ENCODE assay signal across 25 cellular contexts in genomic region chr10:13801156-13801906, GRCh38.
A peak's percentile ranks its signal among the peaks of the same experiment; 100 is the strongest.
DNase-seq lines count a peak whose midpoint lies in the region; ATAC-seq, FAIRE-seq and TF ChIP-seq lines count a peak whose summit lies in the region.
"Had no signal": no experiment of that assay in that cellular context is flagged by ENCODE, and none has a peak within 500 bp of the region (broad histone marks: within the 10 kb centered on the region; RNA-seq: fewer than 3 reads in every experiment).

No MANE protein-coding gene starts in this region.

- in situ Hi-C loops in IMR-90 (cut with MboI; ENCODE audit: low sequenced_read_pairs), result no loop called here

- H3K27me3 Mint-ChIP-seq in H9 (ENCODE audit: low read depth) (no peaks in the 10 kb centered on the region; the same call in 1 of the 2 replicates), osteocyte (ENCODE audit: unreplicated experiment) (no peaks in the 10 kb centered on the region)
- H3K27me3 Mint-ChIP-seq in activated CD4-positive, alpha-beta memory T cell treated with anti-CD3 and anti-CD28 coated beads for 36 hours, result no peaks in the 10 kb centered on the region

- H3K23ac ChIP-seq in H9 (ENCODE audit: insufficient read length, low read depth, low read length) (no peak overlapping the region), IMR-90 (ENCODE audit: low read depth, low read length) (0 out of 2 replicates have a peak overlapping the region, but pooled peaks have one; percentile 14)

- H2BK12ac ChIP-seq in H9 (ENCODE audit: insufficient read length, low read depth, low read length), result no peak overlapping the region

- no peak overlapping the region for H3K4me3 Mint-ChIP-seq in H9
- H3K4me3 Mint-ChIP-seq in osteocyte (ENCODE audit: unreplicated experiment), result no peak overlapping the region
- H3K4me3 Mint-ChIP-seq in activated CD4-positive, alpha-beta memory T cell treated with anti-CD3 and anti-CD28 coated beads for 36 hours, result no peak overlapping the region
- H3K4me3 Mint-ChIP-seq: CD14-positive monocyte; CD4-positive, alpha-beta memory T cell had no signal

- no peak for TF ChIP-seq RAD21 in IMR-90 (IDR thresholded peaks at IDR 0.05; ENCODE audit: low read length)

- H3K79me2 ChIP-seq in H9 (ENCODE audit: insufficient read depth, low read length) (no peaks in the 10 kb centered on the region), endothelial cell of umbilical vein (ENCODE audit: control insufficient read depth, insufficient read depth, low read length) (peaks cover 82% of the 10 kb centered on the region)

- H3K4me3 ChIP-seq in IMR-90 (ENCODE audit: insufficient read depth, low read depth, low read length) (no peak overlapping the region), endothelial cell of umbilical vein (replicated peaks in 1 of 3; ENCODE audit: insufficient read depth in 1 of 3, low read depth in 1 of 3, low read length in 3 of 3) (no peak overlapping the region)
- H3K4me3 ChIP-seq: A549; BLaER1 treated with 17β-estradiol and CSF1 and Interleukin-3, amounts not matched to agents 10 nM and 100 nM had no signal

- ATAC-seq in IMR-90 (ENCODE audit: low read depth) (no peak), HG02981 (IDR thresholded peaks at IDR 0.05; ENCODE audit: unreplicated experiment) (no peak), GM21723 (IDR thresholded peaks at IDR 0.05; ENCODE audit: unreplicated experiment) (no peak)
- ATAC-seq: A549 had no signal

- H3K27ac ChIP-seq in H9 (ENCODE audit: insufficient read length, low read depth, low read length) (no peak overlapping the region), IMR-90 (ENCODE audit: insufficient read depth, low read length) (no peak overlapping the region), endothelial cell of umbilical vein (ENCODE audit: insufficient read depth, low read depth, low read length) (no peak overlapping the region)
- H3K27ac ChIP-seq: A549; BLaER1 treated with 17β-estradiol and CSF1 and Interleukin-3, amounts not matched to agents 10 nM and 100 nM had no signal

- CTCF ChIA-PET in IMR-90 (lab: Yijun Ruan, JAX), result no interaction called here
- CTCF ChIA-PET in endothelial cell of umbilical vein (lab: Charles Lee), result interaction anchor here (1.0 to 1.2 kb wide), 2 partner anchors 11 to 293 kb away, joined by 3 to 7 read pairs; no protein-coding TSS in a partner anchor
- CTCF ChIA-PET in activated CD4-positive, alpha-beta memory T cell treated with anti-CD3 and anti-CD28 coated beads for 36 hours (lab: Charles Lee), result no interaction called here

- H3K27ac Mint-ChIP-seq in H9, result no peak overlapping the region
- H3K27ac Mint-ChIP-seq in osteocyte (ENCODE audit: unreplicated experiment), result peak overlapping the region; percentile 38
- no peak overlapping the region for H3K27ac Mint-ChIP-seq in activated CD4-positive, alpha-beta memory T cell treated with anti-CD3 and anti-CD28 coated beads for 36 hours
- H3K27ac Mint-ChIP-seq: CD14-positive monocyte had no signal

- BruUV-seq in IMR-90 (replicated peaks; lab: Mats Ljungman, UMichigan) (no TSS peak), endothelial cell of umbilical vein (replicated peaks; lab: Mats Ljungman, UMichigan) (no TSS peak)

- TF ChIP-seq CTCF in H9 (conservative IDR thresholded peaks at IDR 0.05), result no peak
- no peak for TF ChIP-seq CTCF in IMR-90 (conservative IDR thresholded peaks at IDR 0.05; ENCODE audit: low read depth, low read length)
- TF ChIP-seq CTCF in endothelial cell of umbilical vein (IDR thresholded peaks at IDR 0.05; ENCODE audit: extremely low read depth in 1 of 2, insufficient read depth in 1 of 2, low read depth in 1 of 2, low read length in 2 of 2), result no peak
- TF ChIP-seq CTCF in osteocyte (IDR thresholded peaks at IDR 0.05), result no peak

- WGBS in H9 (ENCODE audit: extremely low coverage, insufficient read length, low lambda C conversion rate), result no CpG with 5 or more reads among the region's 8 CpGs
- WGBS in IMR-90 (ENCODE audit: extremely low coverage in 2 of 2, insufficient read length in 1 of 2), 2 experiments, result 93% methylated on average over 3 of the region's 8 CpGs; no CpG with 5 or more reads in 1 of the 2 experiments

- H3K56ac ChIP-seq in H9 (ENCODE audit: insufficient read length, low read depth, low read length), result no peak overlapping the region
- H3K56ac ChIP-seq in IMR-90 (ENCODE audit: extremely low read depth, insufficient read depth, low read length), result no peak overlapping the region

- no peak overlapping the region for H2AFZ ChIP-seq in H9 (ENCODE audit: low read length)
- no peak overlapping the region for H2AFZ ChIP-seq in IMR-90 (replicated peaks; ENCODE audit: low read length, poor library complexity)
- no peak overlapping the region for H2AFZ ChIP-seq in endothelial cell of umbilical vein (ENCODE audit: low read depth, low read length)

- H3K14ac ChIP-seq in H9 (ENCODE audit: insufficient read depth, low read length) (no peak overlapping the region), IMR-90 (replicated peaks; ENCODE audit: low read depth, low read length) (no peak overlapping the region)

- FAIRE-seq in endothelial cell of umbilical vein (lab: Jason Lieb, UNC), result peak; percentile 18
- FAIRE-seq: A549, GM12891, GM18507, H54 had no signal

- H3K79me1 ChIP-seq in H9 (ENCODE audit: insufficient read depth, low read depth, low read length, poor library complexity, severe bottlenecking) (no peaks in the 10 kb centered on the region), IMR-90 (ENCODE audit: low read depth in 1 of 2, low read length in 2 of 2) (peaks cover 16 to 45% of the 10 kb centered on the region in 2 experiments)

- H4K20me1 ChIP-seq in H9 (ENCODE audit: control insufficient read depth, insufficient read depth, insufficient read length) (no peaks in the 10 kb centered on the region), IMR-90 (ENCODE audit: insufficient read depth, low read length) (peaks cover 4% of the 10 kb centered on the region; the same call in 1 of the 2 replicates), endothelial cell of umbilical vein (replicated peaks; ENCODE audit: control insufficient read depth, extremely low read depth, insufficient read depth, low read length) (peaks cover 2% of the 10 kb centered on the region)
- H4K20me1 ChIP-seq: BLaER1 treated with 17β-estradiol and CSF1 and Interleukin-3, amounts not matched to agents 10 nM and 100 nM had no signal

- POLR2A ChIA-PET in IMR-90 (lab: Charles Lee; ENCODE audit: unreplicated experiment), result no interaction called here
- POLR2A ChIA-PET in endothelial cell of umbilical vein (lab: Charles Lee), result no interaction called here
- POLR2A ChIA-PET in activated CD4-positive, alpha-beta memory T cell treated with anti-CD3 and anti-CD28 coated beads for 36 hours (lab: Charles Lee), result no interaction called here

- no peak overlapping the region for H4K8ac ChIP-seq in H9 (replicated peaks; ENCODE audit: insufficient read length, low read depth, low read length)
- H4K8ac ChIP-seq in IMR-90 (ENCODE audit: low read depth in 2 of 2, low read length in 2 of 2), result no peak overlapping the region

- no peak overlapping the region for H3T11ph ChIP-seq in H9 (ENCODE audit: low read length)

- H3K27me3 ChIP-seq in H9 (ENCODE audit: insufficient read depth, low read length) (no peaks in the 10 kb centered on the region), IMR-90 (ENCODE audit: control insufficient read depth, insufficient read depth, low read length) (no peaks in the 10 kb centered on the region), endothelial cell of umbilical vein (ENCODE audit: control insufficient read depth in 2 of 2, insufficient read depth in 2 of 2, low read length in 2 of 2) (no peaks in the 10 kb centered on the region)
- H3K27me3 ChIP-seq: BE2C; BLaER1 treated with 17β-estradiol and CSF1 and Interleukin-3, amounts not matched to agents 10 nM and 100 nM had no signal

- no peak overlapping the region for H2BK20ac ChIP-seq in H9 (ENCODE audit: low read depth, low read length, poor library complexity, severe bottlenecking)
- H2BK20ac ChIP-seq in IMR-90 (ENCODE audit: low read depth, low read length), result no peak overlapping the region

- no peak overlapping the region for H4K5ac ChIP-seq in H9 (ENCODE audit: insufficient read length, low read depth, low read length)
- H4K5ac ChIP-seq in IMR-90 (ENCODE audit: low read depth, low read length), result no peak overlapping the region

- dilution Hi-C loops in IMR-90 (cut with HindIII; ENCODE audit: low sequenced_read_pairs, unreplicated experiment) (no loop called here), endothelial cell of umbilical vein (cut with MboI; ENCODE audit: extremely low pct_ligation_motif_present, low sequenced_read_pairs) (no loop called here)

- peak overlapping the region; percentile 50 for H2BK5ac ChIP-seq in H9 (ENCODE audit: insufficient read length, low read length)
- no peak overlapping the region for H2BK5ac ChIP-seq in IMR-90 (ENCODE audit: low read depth, low read length, poor library complexity, severe bottlenecking)

- H2AK5ac ChIP-seq in H9 (ENCODE audit: insufficient read length, low read length) (no peak overlapping the region), IMR-90 (ENCODE audit: low read depth, low read length) (0 out of 2 replicates have a peak overlapping the region, but pooled peaks have one; percentile 36)

- H3K9me3 Mint-ChIP-seq in H9 (no peaks in the 10 kb centered on the region), osteocyte (ENCODE audit: unreplicated experiment) (no peaks in the 10 kb centered on the region)
- H3K9me3 Mint-ChIP-seq in activated CD4-positive, alpha-beta memory T cell treated with anti-CD3 and anti-CD28 coated beads for 36 hours, result no peaks in the 10 kb centered on the region
- H3K9me3 Mint-ChIP-seq: CD4-positive, alpha-beta memory T cell had no signal

- H3K9me3 ChIP-seq in H9 (ENCODE audit: control insufficient read depth, low read depth, low read length) (no peaks in the 10 kb centered on the region), IMR-90 (ENCODE audit: control insufficient read depth, insufficient read depth, low read length) (no peaks in the 10 kb centered on the region), endothelial cell of umbilical vein (replicated peaks; ENCODE audit: control insufficient read depth, insufficient read depth, low read length) (no peaks in the 10 kb centered on the region)
- H3K9me3 ChIP-seq: A549; BE2C; BLaER1 treated with 17β-estradiol and CSF1 and Interleukin-3, amounts not matched to agents 10 nM and 100 nM had no signal

- H3K4me1 ChIP-seq in H9 (ENCODE audit: insufficient read depth, low read length), result 0 out of 2 replicates have a peak, but pooled peaks cover under 1% of the 10 kb centered on the region
- peaks cover 8% of the 10 kb centered on the region for H3K4me1 ChIP-seq in IMR-90 (ENCODE audit: control insufficient read depth, insufficient read depth, low read length)
- peaks cover 39% of the 10 kb centered on the region for H3K4me1 ChIP-seq in endothelial cell of umbilical vein (ENCODE audit: control insufficient read depth, extremely low read depth, insufficient read depth, low read length)
- H3K4me1 ChIP-seq: A549, BE2C had no signal

- peaks cover 0 to 2% (median 2%) of the 10 kb centered on the region in 3 experiments; a peak in 1 of 7 replicates for H3K36me3 Mint-ChIP-seq in H9 (ENCODE audit: insufficient read depth in 1 of 3, low read depth in 3 of 3)
- peaks cover 52% of the 10 kb centered on the region for H3K36me3 Mint-ChIP-seq in osteocyte (ENCODE audit: unreplicated experiment)
- no peaks in the 10 kb centered on the region for H3K36me3 Mint-ChIP-seq in activated CD4-positive, alpha-beta memory T cell treated with anti-CD3 and anti-CD28 coated beads for 36 hours
- H3K36me3 Mint-ChIP-seq: CD14-positive monocyte; CD4-positive, alpha-beta memory T cell had no signal

- H3K18ac ChIP-seq in H9 (ENCODE audit: insufficient read length, low read depth, low read length) (no peak overlapping the region), IMR-90 (ENCODE audit: low read depth, low read length) (no peak overlapping the region)

- H4K91ac ChIP-seq in H9 (ENCODE audit: insufficient read length, low read depth, low read length) (no peak overlapping the region), IMR-90 (ENCODE audit: insufficient read depth, low read depth, low read length) (no peak overlapping the region)

- H3K4ac ChIP-seq in H9 (ENCODE audit: low read depth, low read length) (no peak overlapping the region), IMR-90 (ENCODE audit: low read depth, low read length) (no peak overlapping the region)

- peaks cover 7 to 12% of the 10 kb centered on the region in 2 experiments for H3K4me1 Mint-ChIP-seq in H9
- peaks cover 37% of the 10 kb centered on the region for H3K4me1 Mint-ChIP-seq in osteocyte (ENCODE audit: unreplicated experiment)
- peaks cover 7% of the 10 kb centered on the region for H3K4me1 Mint-ChIP-seq in activated CD4-positive, alpha-beta memory T cell treated with anti-CD3 and anti-CD28 coated beads for 36 hours (ENCODE audit: low read depth)

- H2BK15ac ChIP-seq in H9 (ENCODE audit: low read depth, low read length), result no peak overlapping the region
- no peak overlapping the region for H2BK15ac ChIP-seq in IMR-90 (ENCODE audit: low read depth, low read length)

- no peak overlapping the region for H3K9ac ChIP-seq in H9 (ENCODE audit: extremely low read depth, insufficient read length, low read length)
- H3K9ac ChIP-seq in IMR-90 (ENCODE audit: low read depth, low read length), result no peak overlapping the region
- no peak overlapping the region for H3K9ac ChIP-seq in endothelial cell of umbilical vein (replicated peaks; ENCODE audit: extremely low read depth, insufficient read depth, low read length)
- H3K9ac ChIP-seq: BLaER1 treated with 17β-estradiol and CSF1 and Interleukin-3, amounts not matched to agents 10 nM and 100 nM had no signal

- TF ChIP-seq POLR2A in IMR-90 (IDR thresholded peaks at IDR 0.05; ENCODE audit: low read depth, low read length), result no peak
- no peak for TF ChIP-seq POLR2A in endothelial cell of umbilical vein (IDR thresholded peaks at IDR 0.05; ENCODE audit: low read depth, low read length)

- no peaks in the 10 kb centered on the region for H3K23me2 ChIP-seq in H9 (ENCODE audit: insufficient read length, low read depth, low read length, poor library complexity, severe bottlenecking)

- peaks cover 13% of the 10 kb centered on the region; the same call in 1 of the 2 replicates for H3K9me1 ChIP-seq in IMR-90 (ENCODE audit: insufficient read depth, low read length)
- H3K9me1 ChIP-seq in endothelial cell of umbilical vein (replicated peaks; ENCODE audit: control insufficient read depth, extremely low read depth, insufficient read depth, low read length), result no peaks in the 10 kb centered on the region

- intact Hi-C loops in IMR-90 (cut with micrococcal nuclease) (loop anchor here (5.0 kb wide), 1 partner anchor 286 kb away; no protein-coding TSS in a partner anchor), endothelial cell of umbilical vein (cut with micrococcal nuclease) (loop anchor here (2.0 kb wide), 1 partner anchor 13 kb away; no protein-coding TSS in a partner anchor)
- intact Hi-C loops in activated CD4-positive, alpha-beta memory T cell treated with anti-CD3 and anti-CD28 coated beads for 36 hours (cut with micrococcal nuclease), result no loop called here

- peaks cover 2% of the 10 kb centered on the region for H3K36me3 ChIP-seq in IMR-90 (ENCODE audit: control insufficient read depth, insufficient read depth, low read length)
- peaks cover 0 to 9% of the 10 kb centered on the region in 2 experiments for H3K36me3 ChIP-seq in endothelial cell of umbilical vein (ENCODE audit: control insufficient read depth in 2 of 2, extremely low read depth in 1 of 2, insufficient read depth in 2 of 2, low read length in 2 of 2)
- H3K36me3 ChIP-seq: BE2C; BLaER1 treated with 17β-estradiol and CSF1 and Interleukin-3, amounts not matched to agents 10 nM and 100 nM had no signal

- H3K4me2 ChIP-seq in H9 (ENCODE audit: insufficient read depth, insufficient read length, low read length), result no peak overlapping the region
- no peak overlapping the region for H3K4me2 ChIP-seq in IMR-90 (ENCODE audit: low read depth, low read length)
- H3K4me2 ChIP-seq in endothelial cell of umbilical vein (ENCODE audit: insufficient read depth, low read length), result peak overlapping the region; percentile 2
- H3K4me2 ChIP-seq: A549; BLaER1 treated with 17β-estradiol and CSF1 and Interleukin-3, amounts not matched to agents 10 nM and 100 nM had no signal

- DNase-seq in H9, result no peak
- no peak for DNase-seq in IMR-90
- no peak for DNase-seq in endothelial cell of umbilical vein (ENCODE audit: low read depth, low spot score)
- no peak for DNase-seq in osteocyte (ENCODE audit: extremely low spot score, unreplicated experiment)
- DNase-seq in activated CD4-positive, alpha-beta memory T cell treated with anti-CD3 and anti-CD28 coated beads for 36 hours, result no peak
- DNase-seq: 8988T; ACHN; AML-193; BE2C; Calu3; CD4-positive, alpha-beta memory T cell; COR-L47; DMS53; DMS79 treated with DMSO at 0.1 percent for 48 hours; GF-D8; GOT3; HCEC 1CT had no signal

- H2BK120ac ChIP-seq in H9 (ENCODE audit: low read depth, low read length, poor library complexity, severe bottlenecking), result no peak overlapping the region
- no peak overlapping the region for H2BK120ac ChIP-seq in IMR-90 (ENCODE audit: low read depth, low read length)

- H2AK9ac ChIP-seq in IMR-90 (replicated peaks; ENCODE audit: low read depth, low read length, poor library complexity), result no peak overlapping the region
